ENCODE assay signal across 8 cellular contexts in the genomic region with DNA sequence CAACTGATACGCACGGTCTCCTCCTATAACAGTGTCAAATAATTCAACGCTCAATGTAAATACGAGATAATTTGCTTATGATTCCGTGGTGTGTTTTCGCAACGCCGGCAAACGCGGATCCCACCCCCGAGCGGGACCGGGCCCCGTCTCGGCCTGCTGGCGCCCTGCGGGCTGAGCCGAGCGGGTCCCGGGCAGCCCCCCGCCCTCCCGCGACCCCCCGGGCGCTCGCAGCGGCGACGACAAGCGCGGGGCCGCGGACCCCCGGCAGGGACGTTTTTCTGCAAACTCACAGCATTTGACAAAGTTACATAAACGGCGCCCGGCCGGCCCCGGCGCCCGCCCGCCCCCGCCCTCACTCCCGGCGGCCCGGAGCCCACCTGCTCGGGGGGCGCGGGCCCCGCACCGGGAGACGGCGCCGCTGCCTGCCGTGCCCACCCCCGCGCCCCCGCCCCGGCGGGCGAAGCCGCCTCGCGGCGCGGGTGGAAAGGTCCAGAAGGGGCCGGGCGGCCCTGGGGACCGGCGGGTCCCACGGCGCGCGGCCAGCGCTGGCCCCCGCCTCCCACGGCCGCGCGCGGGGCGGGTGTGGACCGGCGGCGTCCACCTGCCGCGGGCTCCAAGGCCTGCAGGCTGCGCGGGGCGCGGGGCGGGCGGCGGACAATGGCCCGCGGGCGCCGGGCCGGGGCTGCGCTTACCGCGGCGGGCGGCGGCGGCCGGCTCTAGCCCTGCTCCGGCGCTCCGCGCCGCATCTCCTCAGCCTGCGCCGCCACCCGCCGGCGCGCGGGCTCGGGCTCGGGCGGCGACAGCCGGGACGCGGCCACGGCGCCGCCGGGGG. TPM values are rescaled to one million over a fixed set of nuclear protein-coding genes. Genes with fewer than 3 reads are reported as not detected.
DNase-seq lines count a peak whose midpoint lies in the region; ATAC-seq lines count a peak whose summit lies in the region.

No MANE protein-coding gene starts in this region.

- H3K9ac ChIP-seq in subcutaneous abdominal adipose tissue (ENCODE audit: low read length in 5 of 5): peak overlapping the region in 4 of 5 donors; percentile 35 to 77 (median 58)

- H3K27me3 ChIP-seq in subcutaneous abdominal adipose tissue (ENCODE audit: control insufficient read depth in 5 of 5, insufficient read depth in 4 of 5, low read length in 5 of 5): no peaks in the 10 kb centered on the region

- ATAC-seq in left lobe of liver (no peak), GM21528 (IDR thresholded peaks at IDR 0.05; ENCODE audit: low FRiP score, unreplicated experiment) (no peak)

- H3K4me1 ChIP-seq in subcutaneous abdominal adipose tissue (ENCODE audit: control insufficient read depth in 5 of 5, insufficient read depth in 5 of 5, low read length in 5 of 5): peaks cover 0 to 27% (median 24%) of the 10 kb centered on the region in 5 donors

- peak overlapping the region; percentile 64 for H3K4me3 ChIP-seq in Jurkat, Clone E6-1 (ENCODE audit: low read length)
- peak overlapping the region; percentile 42 to 75 (median 63) for H3K4me3 ChIP-seq in subcutaneous abdominal adipose tissue (ENCODE audit: low read depth in 1 of 5, low read length in 5 of 5)

- DNase-seq in NCI-H748 (lab: John Stamatoyannopoulos, UW; ENCODE audit: unreplicated experiment) (peak; percentile 73), NCI-H748 treated with DMSO at 0.1 percent for 48 hours (lab: John Stamatoyannopoulos, UW) (no peak), left lobe of liver (ENCODE audit: low spot score) (peak; percentile 54), superior temporal gyrus (ENCODE audit: extremely low spot score) (no peak)
- DNase-seq in Jurkat, Clone E6-1 (ENCODE audit: low read depth, low spot score): no peak

- H3K9me3 ChIP-seq in subcutaneous abdominal adipose tissue (ENCODE audit: control insufficient read depth in 5 of 5, low read length in 5 of 5): no peaks in the 10 kb centered on the region

- H3K27ac ChIP-seq in adipose tissue (ENCODE audit: low read depth, low read length): peak overlapping the region; percentile 51
- H3K27ac ChIP-seq in subcutaneous abdominal adipose tissue (ENCODE audit: low read depth, low read length): peak overlapping the region; percentile 61

- 0 to 1% (median 1%) methylated on average over 64 to 124 of the region's 131 CpGs for WGBS in adipose tissue, 3 donors

- H3K36me3 ChIP-seq in subcutaneous abdominal adipose tissue (ENCODE audit: control insufficient read depth in 5 of 5, insufficient read depth in 5 of 5, low read length in 5 of 5): no peaks in the 10 kb centered on the region

RNA-seq across cellular contexts. Expression of a gene that starts 0.6 kb away (rescaled TPM):
- polyA plus RNA-seq in Jurkat, Clone E6-1 (2012; ENCODE audit: insufficient read depth, insufficient read length): 19.7 TPM
- 10 to 100 TPM in 1 of 3 donors, 1 to 10 TPM in 2; 4.4 to 10.9 (median 5.6) TPM for polyA plus RNA-seq in adipose tissue
- total RNA-seq in left lobe of liver: 18.3 TPM

Comparison
In these comparisons a context has a peak if more than half of its experiments do, and no peak if none do; other contexts are left out.
1. DNase-seq: peak in NCI-H748 (single experiment) and left lobe of liver (single experiment); none in NCI-H748 treated with DMSO at 0.1 percent for 48 hours (single experiment), Jurkat, Clone E6-1 (single experiment) and superior temporal gyrus (single experiment).